In genomic region chr1:61742620-61743431, GRCh38 we compare ENCODE assay signal across 8 cellular contexts. TPM values are rescaled to one million over a fixed set of nuclear protein-coding genes. Genes with fewer than 3 reads are reported as not detected.
DNase-seq lines count a peak whose midpoint lies in the region; ATAC-seq and TF ChIP-seq lines count a peak whose summit lies in the region.

No MANE protein-coding gene starts in this region.

- peaks cover 11% of the 10 kb centered on the region for H3K4me1 Mint-ChIP-seq in Caco-2 (ENCODE audit: low read depth, unreplicated experiment)

- intact Hi-C loops in Caco-2 (cut with micrococcal nuclease; ENCODE audit: unreplicated experiment) (loop anchor here (5.0 kb wide), 1 partner anchor 41 kb away; no protein-coding TSS in a partner anchor), stomach (cut with DNase I; ENCODE audit: low total_unique reads) (no loop called here)

- POLR2A ChIA-PET in Caco-2 (lab: Charles Lee) = no interaction called here

- TF ChIP-seq POLR2A in stomach (IDR thresholded peaks at IDR 0.05) = no peak

- WGBS in stomach, 5 donors = 2 to 12% (median 4%) methylated on average over 20 to 74 of the region's 74 CpGs

- H3K36me3 ChIP-seq in Caco-2 (ENCODE audit: control insufficient read depth, insufficient read depth, low read length) (no peaks in the 10 kb centered on the region), SK-N-MC (ENCODE audit: insufficient read depth, low read length) (no peaks in the 10 kb centered on the region), endocrine pancreas (ENCODE audit: control insufficient read depth, insufficient read depth, low read length) (no peaks in the 10 kb centered on the region), stomach (no peaks in the 10 kb centered on the region)

- no peak for TF ChIP-seq EP300 in stomach (IDR thresholded peaks at IDR 0.05)

- H3K9ac ChIP-seq in SK-N-MC (ENCODE audit: insufficient read length) (peak overlapping the region; percentile 78), endocrine pancreas (ENCODE audit: control insufficient read depth, insufficient read depth, low read length) (peak overlapping the region; percentile 88)

- peaks cover 22% of the 10 kb centered on the region for H3K4me1 ChIP-seq in Caco-2
- peaks cover 9% of the 10 kb centered on the region for H3K4me1 ChIP-seq in endocrine pancreas (ENCODE audit: control insufficient read depth, insufficient read depth, low read length)
- peaks cover 13 to 43% (median 27%) of the 10 kb centered on the region in 4 donors for H3K4me1 ChIP-seq in stomach

- no TSS peak for BruUV-seq in Caco-2 (replicated peaks; lab: Mats Ljungman, UMichigan)

- no peaks in the 10 kb centered on the region for H3K9me3 Mint-ChIP-seq in Caco-2 (ENCODE audit: unreplicated experiment)

- peak overlapping the region; percentile 86 for H3K4me3 Mint-ChIP-seq in Caco-2 (ENCODE audit: unreplicated experiment)

- peak; percentile 54 for ATAC-seq in GM19328 (IDR thresholded peaks at IDR 0.05; ENCODE audit: unreplicated experiment)
- ATAC-seq in HG03280 (IDR thresholded peaks at IDR 0.05; ENCODE audit: unreplicated experiment) = peak; percentile 45

- DNase-seq in Caco-2 (peak in 1 of 2 experiments; percentile 49), SK-N-MC (ENCODE audit: low read depth, low spot score) (no peak), medulla oblongata (ENCODE audit: extremely low spot score) (peak; percentile 58), stomach (peak; percentile 34)
- DNase-seq in activated effector memory CD4-positive, alpha-beta T cell treated with Interleukin-2 at 50 U/mL for 16 hours = no peak

- peaks cover 21% of the 10 kb centered on the region for H3K36me3 Mint-ChIP-seq in Caco-2 (ENCODE audit: insufficient read depth, unreplicated experiment)

- no peaks in the 10 kb centered on the region for H3K27me3 ChIP-seq in Caco-2 (replicated peaks; ENCODE audit: control insufficient read depth, insufficient read depth, low read length)
- H3K27me3 ChIP-seq in endocrine pancreas (ENCODE audit: control insufficient read depth, insufficient read depth, low read length) = no peaks in the 10 kb centered on the region
- no peaks in the 10 kb centered on the region for H3K27me3 ChIP-seq in stomach

- H3K27ac ChIP-seq in SK-N-MC (0 out of 2 replicates have a peak overlapping the region, but pooled peaks have one; percentile 42), stomach (peak overlapping the region; percentile 93 to 99 (median 97))

- peak overlapping the region; percentile 46 for H3K4me3 ChIP-seq in Caco-2 (ENCODE audit: low read depth, low read length)
- H3K4me3 ChIP-seq in SK-N-MC = peak overlapping the region; percentile 78
- H3K4me3 ChIP-seq in endocrine pancreas (ENCODE audit: control insufficient read depth, insufficient read depth, low read length) = peak overlapping the region; percentile 60
- peak overlapping the region; percentile 73 to 95 (median 88) for H3K4me3 ChIP-seq in stomach

- H3K27me3 Mint-ChIP-seq in Caco-2 (ENCODE audit: insufficient read depth, unreplicated experiment) = no peaks in the 10 kb centered on the region

- CTCF ChIA-PET in Caco-2 (lab: Charles Lee) = no interaction called here

- no peaks in the 10 kb centered on the region for H3K9me3 ChIP-seq in Caco-2
- no peaks in the 10 kb centered on the region for H3K9me3 ChIP-seq in SK-N-MC (ENCODE audit: low read depth, low read length)
- H3K9me3 ChIP-seq in endocrine pancreas (ENCODE audit: control insufficient read depth, low read length) = no peaks in the 10 kb centered on the region
- no peaks in the 10 kb centered on the region for H3K9me3 ChIP-seq in stomach

- TF ChIP-seq CTCF in Caco-2 (IDR thresholded peaks at IDR 0.05; ENCODE audit: insufficient read depth in 1 of 2, low read depth in 1 of 2, low read length in 1 of 2, severe bottlenecking in 1 of 2, unreplicated experiment in 1 of 2) (no peak), stomach (IDR thresholded peaks at IDR 0.05) (no peak)

- H3K27ac Mint-ChIP-seq in Caco-2 (ENCODE audit: unreplicated experiment) = peak overlapping the region; percentile 87

RNA-seq across cellular contexts. Expression of gene PATJ, which starts 0.5 kb away (rescaled TPM):
- 31.6 and 34.5 TPM in 2 replicates for total RNA-seq in Caco-2 (2022)
- total RNA-seq in stomach = 100 to 1,000 TPM in 2 of 5 donors, 10 to 100 TPM in 3; 60.7 to 195 (median 80.0) TPM
- 10 to 100 TPM in 2 of 3 donors, 1 to 10 TPM in 1; 9.1 to 14.0 (median 10.8) TPM for polyA plus RNA-seq in stomach

RNA-seq across cellular contexts. Expression of gene TM2D1, which starts 17.9 kb away (rescaled TPM):
- total RNA-seq in Caco-2 (2022) (16.3 and 17.3 TPM in 2 replicates), stomach (100 to 1,000 TPM in 3 of 5 donors, 10 to 100 TPM in 2; 35.9 to 184 (median 121) TPM)
- 10 to 100 TPM; 15.6 to 20.4 (median 17.4) TPM for polyA plus RNA-seq in stomach

Comparison
In these comparisons a context has a peak if more than half of its experiments do, and no peak if none do; other contexts are left out.
1. DNase-seq: peak in medulla oblongata (single experiment) and stomach (single experiment); none in SK-N-MC (single experiment) and activated effector memory CD4-positive, alpha-beta T cell treated with Interleukin-2 at 50 U/mL for 16 hours (single experiment).
2. Peak in every context shown above with its lines, with median percentiles within 50 percentile points of each other: H3K4me3 ChIP-seq.